In genomic region chr22:19058713-19059451, GRCh38 we compare ENCODE assay signal across 17 cellular contexts.
DNase-seq lines count a peak whose midpoint lies in the region; ATAC-seq, FAIRE-seq and TF ChIP-seq lines count a peak whose summit lies in the region.
"Had no signal": no experiment of that assay in that cellular context is flagged by ENCODE, and none has a peak within 500 bp of the region (broad histone marks: within the 10 kb centered on the region; RNA-seq: fewer than 3 reads in every experiment).

No MANE protein-coding gene starts in this region.

- H3K27me3 ChIP-seq in H1 (replicated peaks in 1 of 4; ENCODE audit: control insufficient read depth in 3 of 4, extremely low read depth in 1 of 4, insufficient read depth in 3 of 4, low read length in 3 of 4) (no peaks in the 10 kb centered on the region), spleen (replicated peaks in 1 of 7) (no peaks in the 10 kb centered on the region)
- H3K27me3 ChIP-seq: breast epithelium, ovary had no signal

- no peak overlapping the region for H2AFZ ChIP-seq in H1 (ENCODE audit: low read length)

- peak; percentile 58 for TF ChIP-seq CTCF in LNCaP clone FGC (IDR thresholded peaks at IDR 0.05; ENCODE audit: control insufficient read depth, extremely low read depth, insufficient read depth)
- TF ChIP-seq CTCF in H1 (IDR thresholded peaks at IDR 0.05; ENCODE audit: control extremely low read depth in 1 of 3, insufficient read depth in 1 of 3, low read depth in 1 of 3, low read length in 3 of 3), result peak; percentile 14 to 36 (median 33); a peak in 3 of 4 replicates
- no peak for TF ChIP-seq CTCF in spleen (IDR thresholded peaks at IDR 0.05 in 8 of 11, conservative IDR thresholded peaks at IDR 0.05 in 3 of 11)

- no peak overlapping the region for H3K27ac ChIP-seq in H1 (ENCODE audit: low read depth, low read length)
- H3K27ac ChIP-seq in spleen, result no peak overlapping the region
- H3K27ac ChIP-seq: breast epithelium, ovary had no signal

- H3K9me3 Mint-ChIP-seq in activated CD4-positive, alpha-beta memory T cell treated with anti-CD3 and anti-CD28 coated beads for 36 hours, result no peaks in the 10 kb centered on the region
- H3K9me3 Mint-ChIP-seq in activated CD4-positive, alpha-beta memory T cell treated with anti-CD3 and anti-CD28 coated beads, Interleukin-2, amount 10 ng/mL, durations not matched to agents 7 days and 5 days, result no peaks in the 10 kb centered on the region
- H3K9me3 Mint-ChIP-seq: activated B cell treated with CpG ODN at 0.5 μM for 24 hours; activated T-cell treated with anti-CD3 and anti-CD28 coated beads, Interleukin-2, amount 50 U/mL, for 4 hours had no signal

- CTCF ChIA-PET in activated CD4-positive, alpha-beta memory T cell treated with anti-CD3 and anti-CD28 coated beads for 36 hours (lab: Charles Lee), result no interaction called here
- CTCF ChIA-PET in activated CD4-positive, alpha-beta memory T cell treated with anti-CD3 and anti-CD28 coated beads, Interleukin-2, amount 10 ng/mL, durations not matched to agents 7 days and 5 days (lab: Charles Lee), result interaction anchor here (1.2 kb wide), 1 partner anchor 19 kb away, joined by 3 read pairs; no protein-coding TSS in a partner anchor
- CTCF ChIA-PET in H1 (lab: Charles Lee; ENCODE audit: partially characterized antibody), result interaction anchor here (0.9 to 1.5 kb wide), 4 partner anchors 12 to 37 kb away, joined by 3 to 5 read pairs (median 4); no protein-coding TSS in a partner anchor

- DNase-seq in activated CD4-positive, alpha-beta memory T cell treated with anti-CD3 and anti-CD28 coated beads for 36 hours, result peak; percentile 7
- no peak for DNase-seq in activated CD4-positive, alpha-beta memory T cell treated with anti-CD3 and anti-CD28 coated beads, Interleukin-2, amount 10 ng/mL, durations not matched to agents 7 days and 5 days
- DNase-seq in LNCaP clone FGC (ENCODE audit: low read depth) (no peak), H1 (ENCODE audit: low read depth in 1 of 2, low spot score in 2 of 2) (no peak), spleen (peak; percentile 69), cerebellar nuclear complex (lab: John Stamatoyannopoulos, UW) (no peak), NCI-H2029 treated with DMSO at 0.1 percent for 48 hours (lab: John Stamatoyannopoulos, UW) (no peak), Right ventricle myocardium superior (no peak)
- DNase-seq: activated B cell treated with CpG ODN at 0.5 μM for 24 hours; activated T-cell treated with anti-CD3 and anti-CD28 coated beads, Interleukin-2, amount 50 U/mL, for 4 hours; DMS79; HCEC 1CT; NCI-H1092 treated with DMSO at 0.1 percent for 48 hours; ovary had no signal

- POLR2A ChIA-PET in activated CD4-positive, alpha-beta memory T cell treated with anti-CD3 and anti-CD28 coated beads for 36 hours (lab: Charles Lee), result no interaction called here
- POLR2A ChIA-PET in activated CD4-positive, alpha-beta memory T cell treated with anti-CD3 and anti-CD28 coated beads, Interleukin-2, amount 10 ng/mL, durations not matched to agents 7 days and 5 days (lab: Charles Lee), result interaction anchor here (1.0 kb wide), 1 partner anchor 152 kb away, joined by 3 read pairs; no protein-coding TSS in a partner anchor
- POLR2A ChIA-PET in H1 (lab: Charles Lee; ENCODE audit: partially characterized antibody), result interaction anchor here (1.6 kb wide), 1 partner anchor 12 kb away, joined by 5 read pairs; no protein-coding TSS in a partner anchor

- no peak overlapping the region for H3K27ac Mint-ChIP-seq in activated CD4-positive, alpha-beta memory T cell treated with anti-CD3 and anti-CD28 coated beads for 36 hours
- H3K27ac Mint-ChIP-seq in activated CD4-positive, alpha-beta memory T cell treated with anti-CD3 and anti-CD28 coated beads, Interleukin-2, amount 10 ng/mL, durations not matched to agents 7 days and 5 days, result no peak overlapping the region
- H3K27ac Mint-ChIP-seq: activated B cell treated with CpG ODN at 0.5 μM for 24 hours had no signal

- no peak overlapping the region for H2BK12ac ChIP-seq in H1 (ENCODE audit: low read depth, low read length)

- no peak overlapping the region for H2BK15ac ChIP-seq in H1 (ENCODE audit: low read length)

- H3K56ac ChIP-seq in H1 (replicated peaks; ENCODE audit: insufficient read length, low read depth, low read length), result no peak overlapping the region

- no peak overlapping the region for H3K23ac ChIP-seq in H1 (ENCODE audit: insufficient read length)

- TF ChIP-seq RAD21 in H1 (IDR thresholded peaks at IDR 0.05 in 1 of 2, conservative IDR thresholded peaks at IDR 0.05 in 1 of 2; ENCODE audit: low read depth in 2 of 2, low read length in 2 of 2), result no peak; a peak in 1 of 4 replicates

- H3K4ac ChIP-seq in H1 (replicated peaks; ENCODE audit: insufficient read length, low read depth, low read length), result no peak overlapping the region

- H3K36me3 Mint-ChIP-seq in activated CD4-positive, alpha-beta memory T cell treated with anti-CD3 and anti-CD28 coated beads for 36 hours, result peaks cover 25% of the 10 kb centered on the region
- H3K36me3 Mint-ChIP-seq in activated CD4-positive, alpha-beta memory T cell treated with anti-CD3 and anti-CD28 coated beads, Interleukin-2, amount 10 ng/mL, durations not matched to agents 7 days and 5 days (ENCODE audit: low read depth), result peaks cover 35% of the 10 kb centered on the region

- H3K4me3 ChIP-seq in LNCaP clone FGC (ENCODE audit: low read depth, low read length) (no peak overlapping the region), H1 (ENCODE audit: extremely low read depth in 1 of 4, insufficient read depth in 2 of 4, low read depth in 3 of 4, low read length in 4 of 4) (no peak overlapping the region), spleen (no peak overlapping the region)
- H3K4me3 ChIP-seq: breast epithelium, lung, ovary had no signal

- H4K5ac ChIP-seq in H1 (ENCODE audit: insufficient read length, low read depth, low read length), result no peak overlapping the region

- no peaks in the 10 kb centered on the region for H3K79me2 ChIP-seq in H1 (ENCODE audit: control insufficient read depth in 1 of 2, insufficient read depth in 2 of 2, low read length in 2 of 2)

- peak overlapping the region; percentile 51; the same call in 1 of the 2 replicates for H4K8ac ChIP-seq in H1 (ENCODE audit: extremely low read depth, insufficient read depth, low read length)

- H2BK120ac ChIP-seq in H1 (replicated peaks; ENCODE audit: low read depth, low read length), result no peak overlapping the region

- no peak overlapping the region for H3K4me2 ChIP-seq in H1 (ENCODE audit: insufficient read depth in 1 of 2, low read depth in 2 of 2, low read length in 2 of 2)

- no peak for TF ChIP-seq POLR2A in H1 (IDR thresholded peaks at IDR 0.05; ENCODE audit: control extremely low read depth in 1 of 2, low read depth in 2 of 2, low read length in 2 of 2)
- TF ChIP-seq POLR2A in spleen (IDR thresholded peaks at IDR 0.05), result no peak

- H3K36me3 ChIP-seq in H1 (ENCODE audit: control insufficient read depth in 2 of 4, insufficient read depth in 4 of 4, low read length in 3 of 4) (peaks cover 7 to 48% (median 16%) of the 10 kb centered on the region in 4 experiments; a peak in 6 of 8 replicates), spleen (peaks cover 0 to 100% (median 90%) of the 10 kb centered on the region in 6 donors)
- H3K36me3 ChIP-seq: breast epithelium, ovary had no signal

- no peaks in the 10 kb centered on the region for H3K4me1 ChIP-seq in H1 (replicated peaks in 1 of 4; ENCODE audit: control insufficient read depth in 3 of 4, insufficient read depth in 4 of 4, low read length in 3 of 4)
- H3K4me1 ChIP-seq in spleen, result no peaks in the 10 kb centered on the region
- H3K4me1 ChIP-seq: breast epithelium had no signal

- H3K9ac ChIP-seq in H1 (replicated peaks in 1 of 4; ENCODE audit: extremely low read depth in 1 of 4, low read depth in 3 of 4, low read length in 3 of 4), result no peak overlapping the region

- no peak overlapping the region for H2BK20ac ChIP-seq in H1 (ENCODE audit: low read length)

- H3K9me3 ChIP-seq in H1 (ENCODE audit: insufficient read depth in 2 of 2, low read depth in 1 of 2, low read length in 1 of 2), result no peaks in the 10 kb centered on the region
- no peaks in the 10 kb centered on the region for H3K9me3 ChIP-seq in spleen
- H3K9me3 ChIP-seq: breast epithelium, ovary had no signal

- intact Hi-C loops in activated CD4-positive, alpha-beta memory T cell treated with anti-CD3 and anti-CD28 coated beads for 36 hours (cut with micrococcal nuclease), result no loop called here
- intact Hi-C loops in spleen (cut with DNase I; ENCODE audit: low total_unique reads) (no loop called here), Right ventricle myocardium superior (cut with DNase I) (no loop called here)

- H3K23me2 ChIP-seq in H1 (ENCODE audit: low read depth, low read length), result no peaks in the 10 kb centered on the region

- peaks cover 4% of the 10 kb centered on the region for H3K79me1 ChIP-seq in H1 (ENCODE audit: low read depth, low read length)

- no peak overlapping the region for H3K14ac ChIP-seq in H1 (ENCODE audit: insufficient read length)

- no peaks in the 10 kb centered on the region for H3K4me1 Mint-ChIP-seq in activated CD4-positive, alpha-beta memory T cell treated with anti-CD3 and anti-CD28 coated beads for 36 hours (ENCODE audit: low read depth)
- no peaks in the 10 kb centered on the region for H3K4me1 Mint-ChIP-seq in activated CD4-positive, alpha-beta memory T cell treated with anti-CD3 and anti-CD28 coated beads, Interleukin-2, amount 10 ng/mL, durations not matched to agents 7 days and 5 days
- H3K4me1 Mint-ChIP-seq: activated B cell treated with CpG ODN at 0.5 μM for 24 hours had no signal

- no peak overlapping the region for H4K91ac ChIP-seq in H1 (replicated peaks; ENCODE audit: insufficient read length, low read length)

- H3K27me3 Mint-ChIP-seq in activated CD4-positive, alpha-beta memory T cell treated with anti-CD3 and anti-CD28 coated beads for 36 hours, result no peaks in the 10 kb centered on the region
- H3K27me3 Mint-ChIP-seq in activated CD4-positive, alpha-beta memory T cell treated with anti-CD3 and anti-CD28 coated beads, Interleukin-2, amount 10 ng/mL, durations not matched to agents 7 days and 5 days, result no peaks in the 10 kb centered on the region
- H3K27me3 Mint-ChIP-seq: activated B cell treated with CpG ODN at 0.5 μM for 24 hours had no signal

- 93% methylated on average over 16 of the region's 16 CpGs; no CpG with 5 or more reads in 1 of the 2 experiments for WGBS in H1 (ENCODE audit: extremely low coverage in 1 of 2, insufficient coverage in 1 of 2, insufficient read length in 1 of 2, insufficient replicate concordance in 2 of 2, low coverage in 1 of 2, low lambda C conversion rate in 2 of 2, missing lambda C conversion rate in 1 of 2), 2 experiments
- 92 to 97% (median 94%) methylated on average over 11 to 16 of the region's 16 CpGs for WGBS in spleen, 5 donors

- no peak overlapping the region for H2BK5ac ChIP-seq in H1 (ENCODE audit: low read depth, low read length)

- no peak for TF ChIP-seq EP300 in H1 (IDR thresholded peaks at IDR 0.05; ENCODE audit: borderline replicate concordance in 1 of 2, low read depth in 2 of 2, low read length in 2 of 2)

- H3K4me3 Mint-ChIP-seq in activated CD4-positive, alpha-beta memory T cell treated with anti-CD3 and anti-CD28 coated beads for 36 hours, result no peak overlapping the region
- no peak overlapping the region for H3K4me3 Mint-ChIP-seq in activated CD4-positive, alpha-beta memory T cell treated with anti-CD3 and anti-CD28 coated beads, Interleukin-2, amount 10 ng/mL, durations not matched to agents 7 days and 5 days
- H3K4me3 Mint-ChIP-seq: activated B cell treated with CpG ODN at 0.5 μM for 24 hours; activated T-cell treated with anti-CD3 and anti-CD28 coated beads, Interleukin-2, amount 50 U/mL, for 4 hours had no signal

- no peak for FAIRE-seq in H1 (lab: Jason Lieb, UNC)
- FAIRE-seq: HTR-8/SVneo had no signal

- ATAC-seq in Right ventricle myocardium superior (ENCODE audit: poor library complexity), result no peak
- ATAC-seq: activated T-cell treated with anti-CD3 and anti-CD28 coated beads, Interleukin-2, amount 50 U/mL, for 4 hours had no signal

- H2AK5ac ChIP-seq in H1 (ENCODE audit: low read depth, low read length), result no peak overlapping the region

- no peak overlapping the region for H3K18ac ChIP-seq in H1 (ENCODE audit: extremely low read depth, low read length)

- peaks cover 2 to 10% of the 10 kb centered on the region in 2 experiments for H4K20me1 ChIP-seq in H1 (replicated peaks in 1 of 2; ENCODE audit: control insufficient read depth in 1 of 2, insufficient read depth in 2 of 2, low read length in 2 of 2)

Comparison
In these comparisons a context has a peak if more than half of its experiments do, and no peak if none do; other contexts are left out.
1. DNase-seq: peak in activated CD4-positive, alpha-beta memory T cell treated with anti-CD3 and anti-CD28 coated beads for 36 hours (single experiment) and spleen (single experiment); none in activated CD4-positive, alpha-beta memory T cell treated with anti-CD3 and anti-CD28 coated beads, Interleukin-2, amount 10 ng/mL, durations not matched to agents 7 days and 5 days (single experiment), LNCaP clone FGC (single experiment), H1 (0 of 2), cerebellar nuclear complex (0 of 2), NCI-H2029 treated with DMSO at 0.1 percent for 48 hours (single experiment) and Right ventricle myocardium superior (single experiment).
2. CTCF ChIP-seq: peak in LNCaP clone FGC (single experiment) and H1 (3 of 3); none in spleen (0 of 11).